24 cellular contexts compared by ENCODE assay signal in genomic region chr11:57868491-57868890, GRCh38.
"Had no signal": no experiment of that assay in that cellular context is flagged by ENCODE, and none has a peak within 500 bp of the region (broad histone marks: within the 10 kb centered on the region; RNA-seq: fewer than 3 reads in every experiment).

No MANE protein-coding gene starts in this region.

- H3K4me3 Mint-ChIP-seq: activated CD4-positive, alpha-beta memory T cell treated with anti-CD3 and anti-CD28 coated beads, Interleukin-2, amount 10 ng/mL, durations not matched to agents 7 days and 5 days; activated CD4-positive, alpha-beta T cell treated with anti-CD3 and anti-CD28 coated beads, Interleukin-2, amount 10 ng/mL, durations not matched to agents 7 days and 5 days; activated naive CD4-positive, alpha-beta T cell treated with anti-CD3 and anti-CD28 coated beads, Interleukin-2, amount 50 U/mL, for 24 hours; activated naive CD8-positive, alpha-beta T cell treated with anti-CD3 and anti-CD28 coated beads, Interleukin-2, amount 50 U/mL, for 24 hours; activated T-cell treated with anti-CD3 and anti-CD28 coated beads, Interleukin-2, amount 50 U/mL, for 24 hours; nephron; stimulated activated naive B cell treated with anti-CD40 and anti-IgM and Interleukin-4, amounts not matched to agents 10 μg/mL and 1 μg/mL and 100 μg/mL, for 72 hours had no signal

- H3K9me3 Mint-ChIP-seq: activated CD4-positive, alpha-beta memory T cell treated with anti-CD3 and anti-CD28 coated beads, Interleukin-2, amount 10 ng/mL, durations not matched to agents 7 days and 5 days; activated CD4-positive, alpha-beta T cell treated with anti-CD3 and anti-CD28 coated beads, Interleukin-2, amount 10 ng/mL, durations not matched to agents 7 days and 5 days; activated naive CD4-positive, alpha-beta T cell treated with anti-CD3 and anti-CD28 coated beads, Interleukin-2, amount 50 U/mL, for 24 hours; activated naive CD8-positive, alpha-beta T cell treated with anti-CD3 and anti-CD28 coated beads, Interleukin-2, amount 50 U/mL, for 24 hours; activated T-cell treated with anti-CD3 and anti-CD28 coated beads, Interleukin-2, amount 50 U/mL, for 24 hours; nephron; stimulated activated naive B cell treated with anti-CD40 and anti-IgM and Interleukin-4, amounts not matched to agents 10 μg/mL and 1 μg/mL and 100 μg/mL, for 72 hours had no signal

- H3K9me3 ChIP-seq: left ventricle myocardium inferior, suprapubic skin, tibial artery, upper lobe of right lung had no signal

- H3K27me3 ChIP-seq: suprapubic skin, tibial artery, upper lobe of right lung had no signal

- H3K27ac ChIP-seq: left ventricle myocardium inferior, suprapubic skin, tibial artery, upper lobe of right lung had no signal

- H3K36me3 ChIP-seq: left ventricle myocardium inferior, suprapubic skin, tibial artery, upper lobe of right lung had no signal

- H3K4me1 ChIP-seq: left ventricle myocardium inferior, suprapubic skin, tibial artery, upper lobe of right lung had no signal

- ATAC-seq: activated naive CD8-positive, alpha-beta T cell treated with anti-CD3 and anti-CD28 coated beads, Interleukin-2, amount 50 U/mL, for 24 hours; esophagus mucosa; right cardiac atrium; stimulated activated naive B cell treated with anti-CD40 and anti-IgM and Interleukin-4, amounts not matched to agents 10 μg/mL and 1 μg/mL and 100 μg/mL, for 72 hours; upper lobe of right lung had no signal

- H3K27me3 Mint-ChIP-seq: activated naive CD4-positive, alpha-beta T cell treated with anti-CD3 and anti-CD28 coated beads, Interleukin-2, amount 50 U/mL, for 24 hours had no signal

- H3K4me3 ChIP-seq: left ventricle myocardium inferior, suprapubic skin, tibial artery, upper lobe of right lung had no signal

- H3K36me3 Mint-ChIP-seq: activated naive CD4-positive, alpha-beta T cell treated with anti-CD3 and anti-CD28 coated beads, Interleukin-2, amount 50 U/mL, for 24 hours; stimulated activated naive B cell treated with anti-CD40 and anti-IgM and Interleukin-4, amounts not matched to agents 10 μg/mL and 1 μg/mL and 100 μg/mL, for 72 hours had no signal

- H3K27ac Mint-ChIP-seq: activated CD4-positive, alpha-beta memory T cell treated with anti-CD3 and anti-CD28 coated beads, Interleukin-2, amount 10 ng/mL, durations not matched to agents 7 days and 5 days; activated CD4-positive, alpha-beta T cell treated with anti-CD3 and anti-CD28 coated beads, Interleukin-2, amount 10 ng/mL, durations not matched to agents 7 days and 5 days; activated naive CD4-positive, alpha-beta T cell treated with anti-CD3 and anti-CD28 coated beads, Interleukin-2, amount 50 U/mL, for 24 hours; activated naive CD8-positive, alpha-beta T cell treated with anti-CD3 and anti-CD28 coated beads, Interleukin-2, amount 50 U/mL, for 24 hours; activated T-cell treated with anti-CD3 and anti-CD28 coated beads, Interleukin-2, amount 50 U/mL, for 24 hours; nephron; stimulated activated naive B cell treated with anti-CD40 and anti-IgM and Interleukin-4, amounts not matched to agents 10 μg/mL and 1 μg/mL and 100 μg/mL, for 72 hours had no signal

- H3K4me1 Mint-ChIP-seq: activated CD4-positive, alpha-beta memory T cell treated with anti-CD3 and anti-CD28 coated beads, Interleukin-2, amount 10 ng/mL, durations not matched to agents 7 days and 5 days; activated naive CD4-positive, alpha-beta T cell treated with anti-CD3 and anti-CD28 coated beads, Interleukin-2, amount 50 U/mL, for 24 hours; nephron; stimulated activated naive B cell treated with anti-CD40 and anti-IgM and Interleukin-4, amounts not matched to agents 10 μg/mL and 1 μg/mL and 100 μg/mL, for 72 hours had no signal

- DNase-seq: activated CD4-positive, alpha-beta memory T cell treated with anti-CD3 and anti-CD28 coated beads, Interleukin-2, amount 10 ng/mL, durations not matched to agents 7 days and 5 days; activated CD4-positive, alpha-beta T cell treated with anti-CD3 and anti-CD28 coated beads for 1 hour; activated CD4-positive, alpha-beta T cell treated with anti-CD3 and anti-CD28 coated beads, Interleukin-2, amount 10 ng/mL, durations not matched to agents 7 days and 5 days; activated CD8-positive, alpha-beta memory T cell treated with anti-CD3 and anti-CD28 coated beads, Interleukin-2, amount 50 U/mL, for 48 hours; activated gamma-delta T cell; activated naive CD8-positive, alpha-beta T cell treated with anti-CD3 and anti-CD28 coated beads, Interleukin-2, amount 50 U/mL, for 24 hours; activated T-cell treated with anti-CD3 and anti-CD28 coated beads, Interleukin-2, amount 50 U/mL, for 24 hours; amygdala; caudate nucleus; foreskin fibroblast; head of caudate nucleus; left ventricle myocardium inferior; posterior cingulate gyrus; right cardiac atrium; stimulated activated CD4-positive, alpha-beta T cell treated with anti-CD3 and anti-CD28 coated beads, Interleukin-15, amount 100 ng/mL, for 24 hours; stimulated activated CD4-positive, alpha-beta T cell treated with anti-CD3 and anti-CD28 coated beads, Interleukin-2, amount 100 ng/mL, for 24 hours; stimulated activated naive B cell treated with anti-CD40 and anti-IgM and Interleukin-4, amounts not matched to agents 10 μg/mL and 1 μg/mL and 100 μg/mL, for 72 hours; T-helper 2 cell; tibial artery; upper lobe of right lung had no signal
